ENCODE assay signal across 22 cellular contexts in genomic region chr4:86818211-86818610, GRCh38. TPM values are rescaled to one million over a fixed set of nuclear protein-coding genes. Genes with fewer than 3 reads are reported as not detected.
DNase-seq lines count a peak whose midpoint lies in the region; ATAC-seq lines count a peak whose summit lies in the region.
"Had no signal": no experiment of that assay in that cellular context is flagged by ENCODE, and none has a peak within 500 bp of the region (broad histone marks: within the 10 kb centered on the region; RNA-seq: fewer than 3 reads in every experiment).

No MANE protein-coding gene starts in this region.

- no peak overlapping the region for H2BK120ac ChIP-seq in mesenchymal stem cell (ENCODE audit: low read depth, low read length)

- peaks cover 21 to 25% of the 10 kb centered on the region in 2 experiments for H3K36me3 ChIP-seq in mesenchymal stem cell (ENCODE audit: control insufficient read depth in 1 of 2, insufficient read depth in 2 of 2, low read depth in 1 of 2, low read length in 2 of 2)
- no peaks in the 10 kb centered on the region for H3K36me3 ChIP-seq in CD8-positive, alpha-beta memory T cell (ENCODE audit: insufficient read depth, low read length)
- H3K36me3 ChIP-seq: uterus had no signal

- no peaks in the 10 kb centered on the region for H3K36me3 Mint-ChIP-seq in CD8-positive, alpha-beta memory T cell

- H3K14ac ChIP-seq in mesenchymal stem cell (ENCODE audit: low read length in 2 of 2) = no peak overlapping the region

- H3K23ac ChIP-seq in mesenchymal stem cell (ENCODE audit: low read length in 2 of 2) = no peak overlapping the region

- H3K27ac Mint-ChIP-seq in CD8-positive, alpha-beta memory T cell = no peak overlapping the region
- H3K27ac Mint-ChIP-seq: activated T-cell treated with anti-CD3 and anti-CD28 coated beads, Interleukin-2, amount 50 U/mL, for 24 hours had no signal

- H3K27me3 ChIP-seq in mesenchymal stem cell (ENCODE audit: control insufficient read depth in 1 of 2, insufficient read depth in 1 of 2, low read length in 2 of 2) = no peaks in the 10 kb centered on the region
- H3K27me3 ChIP-seq in CD8-positive, alpha-beta memory T cell (ENCODE audit: insufficient read depth, low read length, poor library complexity, severe bottlenecking) = no peaks in the 10 kb centered on the region
- H3K27me3 ChIP-seq: esophagus muscularis mucosa, suprapubic skin, uterus had no signal

- peaks cover 4 to 16% (median 12%) of the 10 kb centered on the region in 5 donors for H3K9me3 Mint-ChIP-seq in CD8-positive, alpha-beta memory T cell

- DNase-seq in EH (ENCODE audit: low read depth) = peak; percentile 91
- peak; percentile 14 for DNase-seq in SK-MEL-5 (ENCODE audit: low read depth, low spot score)
- peak; percentile 41 for DNase-seq in fibroblast of gingiva (ENCODE audit: low read depth)
- peak; percentile 48 for DNase-seq in mesenchymal stem cell
- no peak for DNase-seq in OCI-M2 (lab: John Stamatoyannopoulos, UW; ENCODE audit: unreplicated experiment)
- no peak for DNase-seq in SW 1271 (lab: John Stamatoyannopoulos, UW)
- DNase-seq in CD8-positive, alpha-beta memory T cell = no peak
- DNase-seq: activated CD4-positive, CD25-positive, alpha-beta regulatory T cell treated with anti-CD3 and anti-CD28 coated beads, Interleukin-2, amount 50 U/mL, for 72 hours; activated naive CD4-positive, alpha-beta T cell treated with Interleukin-2 at 50 U/mL for 16 hours; activated T-cell treated with anti-CD3 and anti-CD28 coated beads, Interleukin-2, amount 50 U/mL, for 24 hours; central memory CD4-positive, alpha-beta T cell; mucosa of descending colon; NCI-H187; nephron progenitor cell; stimulated activated CD4-positive, alpha-beta T cell treated with anti-CD3 and anti-CD28 coated beads, Interleukin-1b, Interleukin-23, amount 100 ng/mL, for 48 hours; uterus had no signal

- no peak overlapping the region for H4K91ac ChIP-seq in mesenchymal stem cell (ENCODE audit: low read length)

- no peak overlapping the region for H4K8ac ChIP-seq in mesenchymal stem cell (ENCODE audit: low read length)

- H3K4me1 ChIP-seq in mesenchymal stem cell (ENCODE audit: control insufficient read depth, insufficient read depth, low read depth, low read length) = no peaks in the 10 kb centered on the region
- H3K4me1 ChIP-seq in CD8-positive, alpha-beta memory T cell (ENCODE audit: insufficient read depth, low read length) = no peaks in the 10 kb centered on the region

- no peak overlapping the region for H3K9ac ChIP-seq in mesenchymal stem cell (ENCODE audit: low read length)
- H3K9ac ChIP-seq: KMS-11 had no signal

- no peak overlapping the region for H3K18ac ChIP-seq in mesenchymal stem cell (ENCODE audit: low read depth in 1 of 2, low read length in 2 of 2)

- H3K4ac ChIP-seq in mesenchymal stem cell (ENCODE audit: low read depth in 1 of 2, low read length in 2 of 2) = no peak overlapping the region

- CTCF ChIA-PET in CD8-positive, alpha-beta memory T cell (lab: Charles Lee) = no interaction called here

- no peak overlapping the region for H2BK15ac ChIP-seq in mesenchymal stem cell (ENCODE audit: low read depth, poor library complexity, severe bottlenecking)

- H2AFZ ChIP-seq in mesenchymal stem cell (ENCODE audit: low read depth, low read length) = no peak overlapping the region

- no peak overlapping the region for H2BK5ac ChIP-seq in mesenchymal stem cell (ENCODE audit: low read depth, low read length, poor library complexity, severe bottlenecking)

- H3K27me3 Mint-ChIP-seq in CD8-positive, alpha-beta memory T cell = peaks cover 3 to 4% of the 10 kb centered on the region in 2 donors
- H3K27me3 Mint-ChIP-seq: activated T-cell treated with anti-CD3 and anti-CD28 coated beads, Interleukin-2, amount 50 U/mL, for 24 hours had no signal

- POLR2A ChIA-PET in CD8-positive, alpha-beta memory T cell (lab: Charles Lee) = no interaction called here

- no peak overlapping the region for H2BK12ac ChIP-seq in mesenchymal stem cell (ENCODE audit: low read length in 2 of 2)

- H2AK5ac ChIP-seq in mesenchymal stem cell (ENCODE audit: low read length, severe bottlenecking) = no peak overlapping the region

- in situ Hi-C loops in SK-MEL-5 (cut with HindIII; ENCODE audit: low pct_unique_long_range_greater_than_20kb, low sequenced_read_pairs) = no loop called here

- no peak overlapping the region for H3K4me3 Mint-ChIP-seq in CD8-positive, alpha-beta memory T cell
- H3K4me3 Mint-ChIP-seq: activated T-cell treated with anti-CD3 and anti-CD28 coated beads, Interleukin-2, amount 50 U/mL, for 24 hours; H9; nephron progenitor cell had no signal

- peaks cover 13% of the 10 kb centered on the region for H3K9me3 ChIP-seq in mesenchymal stem cell (ENCODE audit: control insufficient read depth, low read length)
- no peaks in the 10 kb centered on the region for H3K9me3 ChIP-seq in CD8-positive, alpha-beta memory T cell (ENCODE audit: low read length)

- H3K4me1 Mint-ChIP-seq in CD8-positive, alpha-beta memory T cell = no peaks in the 10 kb centered on the region
- H3K4me1 Mint-ChIP-seq: nephron progenitor cell had no signal

- H3K4me2 ChIP-seq in mesenchymal stem cell (ENCODE audit: low read length, poor library complexity, severe bottlenecking) = no peak overlapping the region
- H3K4me2 ChIP-seq: KMS-11 had no signal

- H3K79me1 ChIP-seq in mesenchymal stem cell (replicated peaks; ENCODE audit: low read length, poor library complexity, severe bottlenecking) = no peaks in the 10 kb centered on the region

- no peak for ATAC-seq in GM21423 (IDR thresholded peaks at IDR 0.05; ENCODE audit: unreplicated experiment)
- ATAC-seq: mucosa of descending colon had no signal

- 87% methylated on average over 2 of the region's 2 CpGs for WGBS in mesenchymal stem cell

- H3K27ac ChIP-seq in mesenchymal stem cell (ENCODE audit: low read length, poor library complexity, severe bottlenecking) = no peak overlapping the region
- H3K27ac ChIP-seq in CD8-positive, alpha-beta memory T cell (ENCODE audit: low read depth, low read length) = no peak overlapping the region
- H3K27ac ChIP-seq: C4-2B, esophagus muscularis mucosa, KMS-11, suprapubic skin, uterus had no signal

- H3K4me3 ChIP-seq in mesenchymal stem cell (ENCODE audit: insufficient read depth in 1 of 2, low read depth in 1 of 2, low read length in 2 of 2) = no peak overlapping the region
- H3K4me3 ChIP-seq in CD8-positive, alpha-beta memory T cell (ENCODE audit: low read length) = no peak overlapping the region
- H3K4me3 ChIP-seq: esophagus muscularis mucosa, mucosa of descending colon, suprapubic skin, uterus had no signal

RNA-seq across cellular contexts. Expression of gene SLC10A6, which starts 31.0 kb away (rescaled TPM):
- total RNA-seq in SK-MEL-5 (2014; rRNA removed; shearing (Covaris generic)) = not detected in 2 replicates
- not detected in 2 replicates for polyA plus RNA-seq in SK-MEL-5 (2015; cell fraction: cytosol; rRNA removed)
- polyA plus RNA-seq in SK-MEL-5 (2015; cell fraction: nucleus; rRNA removed) = not detected in 2 replicates
- not detected for polyA plus RNA-seq in mesenchymal stem cell (2013, experiment 1 of 2)
- 0.03 TPM for polyA plus RNA-seq in mesenchymal stem cell (2013, experiment 2 of 2)
- not detected for total RNA-seq in CD8-positive, alpha-beta memory T cell
- not detected for polyA plus RNA-seq in CD8-positive, alpha-beta memory T cell
- total RNA-seq: H9 had no signal

Comparison
In these comparisons a context has a peak if more than half of its experiments do, and no peak if none do; other contexts are left out.
1. DNase-seq: peak in EH (single experiment), SK-MEL-5 (single experiment), fibroblast of gingiva (single experiment) and mesenchymal stem cell (single experiment); none in OCI-M2 (single experiment), SW 1271 (0 of 2) and CD8-positive, alpha-beta memory T cell (0 of 5).